8 cellular contexts compared by ENCODE assay signal in the genomic region with DNA sequence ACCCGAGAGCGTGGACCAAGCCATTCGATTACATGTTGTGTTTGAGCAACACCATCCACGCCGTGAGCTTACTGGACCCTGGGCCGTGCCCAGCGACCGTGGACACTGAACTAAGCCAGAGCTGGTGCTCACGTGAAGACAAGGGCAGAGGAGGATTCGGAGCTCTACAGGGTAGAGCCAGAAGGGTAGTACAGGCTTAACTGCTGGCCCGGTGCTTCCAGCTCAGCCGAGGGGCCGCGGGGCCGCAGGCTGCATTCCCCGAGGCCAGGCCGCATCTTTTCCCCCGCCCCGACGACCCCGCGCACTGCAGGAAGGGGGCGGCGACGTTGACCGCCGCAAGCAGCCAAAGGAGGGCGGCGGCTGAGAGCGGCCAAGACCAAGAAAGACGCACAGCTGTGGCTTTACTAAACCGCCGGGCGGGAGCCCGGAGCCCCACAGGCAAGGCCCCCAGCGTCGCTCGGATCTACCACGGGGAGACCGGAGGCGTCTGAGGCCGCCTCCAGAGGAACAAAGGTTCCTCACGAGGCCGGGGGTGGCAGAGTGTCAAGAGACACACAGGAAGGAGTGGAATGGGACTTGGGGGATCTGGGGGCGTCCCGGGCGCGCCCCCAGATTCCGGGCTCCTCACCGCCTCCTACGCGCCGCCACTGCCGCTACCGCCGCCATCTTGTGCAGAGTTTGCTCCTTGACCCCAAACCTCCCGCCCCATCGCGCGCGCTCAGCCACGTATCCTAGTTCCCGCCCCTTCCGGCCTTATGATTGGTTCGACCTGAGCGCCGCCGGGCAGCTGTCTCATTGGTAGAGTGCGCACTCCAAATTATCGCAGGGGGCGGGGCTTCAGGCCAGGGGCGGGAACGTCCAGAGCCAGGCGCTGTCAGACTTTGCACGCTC. TPM values are rescaled to one million over a fixed set of nuclear protein-coding genes. Genes with fewer than 3 reads are reported as not detected.
A peak's percentile ranks its signal among the peaks of the same experiment; 100 is the strongest.
DNase-seq lines count a peak whose midpoint lies in the region; ATAC-seq, FAIRE-seq and TF ChIP-seq lines count a peak whose summit lies in the region.

A gene (minus strand): TSS at position 680 of the 891 bp plus-strand sequence. CDS start 14 bp downstream, at position 666.

- H3K36me3 Mint-ChIP-seq in T-helper 1 cell treated with Interleukin-12 subunit alpha and Interleukin-12 subunit beta and Interleukin-4 antibody, amounts not matched to agents 30 μg/mL and 1 μg/mL, for 36 hours (ENCODE audit: low read depth) = peaks cover 21% of the 10 kb centered on the region
- H3K36me3 Mint-ChIP-seq in progenitor cell of endocrine pancreas (ENCODE audit: insufficient read depth) = peaks cover 2% of the 10 kb centered on the region

- no peak for TF ChIP-seq CTCF in progenitor cell of endocrine pancreas (IDR thresholded peaks at IDR 0.05; ENCODE audit: unreplicated experiment)

- no peaks in the 10 kb centered on the region for H3K27me3 Mint-ChIP-seq in T-helper 1 cell treated with Interleukin-12 subunit alpha and Interleukin-12 subunit beta and Interleukin-4 antibody, amounts not matched to agents 30 μg/mL and 1 μg/mL, for 36 hours (ENCODE audit: low read depth)
- H3K27me3 Mint-ChIP-seq in progenitor cell of endocrine pancreas = no peaks in the 10 kb centered on the region

- peaks cover 19% of the 10 kb centered on the region for H3K4me1 Mint-ChIP-seq in T-helper 1 cell treated with Interleukin-12 subunit alpha and Interleukin-12 subunit beta and Interleukin-4 antibody, amounts not matched to agents 30 μg/mL and 1 μg/mL, for 36 hours (ENCODE audit: low read depth)
- H3K4me1 Mint-ChIP-seq in progenitor cell of endocrine pancreas (ENCODE audit: low read depth) = peaks cover 10% of the 10 kb centered on the region

- DNase-seq in GM12892 (ENCODE audit: insufficient read length) (peak; percentile 100), NCI-H1694 (lab: John Stamatoyannopoulos, UW) (peak; percentile 91), amniotic stem cell (lab: John Stamatoyannopoulos, UW) (peak; percentile 98), left cardiac atrium (peak; percentile 100), progenitor cell of endocrine pancreas (ENCODE audit: low spot score, unreplicated experiment) (peak; percentile 95), ureter (ENCODE audit: low spot score) (peak; percentile 100)

- FAIRE-seq in GM12892 (lab: Jason Lieb, UNC) = peak; percentile 99

- intact Hi-C loops in left cardiac atrium (cut with DNase I) = no loop called here

- H3K4me3 Mint-ChIP-seq in T-helper 1 cell treated with Interleukin-12 subunit alpha and Interleukin-12 subunit beta and Interleukin-4 antibody, amounts not matched to agents 30 μg/mL and 1 μg/mL, for 36 hours = peak within 1 kb of the TSS; percentile 99
- H3K4me3 Mint-ChIP-seq in progenitor cell of endocrine pancreas (ENCODE audit: low read depth) = peak within 1 kb of the TSS; percentile 98

- ATAC-seq in HG02884 (IDR thresholded peaks at IDR 0.05; ENCODE audit: unreplicated experiment) (peak; percentile 90), left cardiac atrium (peak; percentile 98)

- H3K9me3 Mint-ChIP-seq in T-helper 1 cell treated with Interleukin-12 subunit alpha and Interleukin-12 subunit beta and Interleukin-4 antibody, amounts not matched to agents 30 μg/mL and 1 μg/mL, for 36 hours = no peaks in the 10 kb centered on the region
- no peaks in the 10 kb centered on the region for H3K9me3 Mint-ChIP-seq in progenitor cell of endocrine pancreas (ENCODE audit: low read depth)

- H3K27ac Mint-ChIP-seq in T-helper 1 cell treated with Interleukin-12 subunit alpha and Interleukin-12 subunit beta and Interleukin-4 antibody, amounts not matched to agents 30 μg/mL and 1 μg/mL, for 36 hours = peak within 1 kb of the TSS; percentile 96
- peak within 1 kb of the TSS; percentile 98 for H3K27ac Mint-ChIP-seq in progenitor cell of endocrine pancreas

- TF ChIP-seq POLR2A in GM12892 (IDR thresholded peaks at IDR 0.05; ENCODE audit: low read depth, low read length) = peak; percentile 92

RNA-seq across cellular contexts. Expression of the gene that starts here (rescaled TPM):
- polyA plus RNA-seq in GM12892 (2012; ENCODE audit: missing spikeins) = 59.1 TPM
- total RNA-seq in left cardiac atrium (100 to 1,000 TPM; 130 to 136 TPM), progenitor cell of endocrine pancreas (354 and 361 TPM in 2 replicates), ureter (271 TPM)

Comparison
In these comparisons a context has a peak if more than half of its experiments do, and no peak if none do; other contexts are left out.
1. Peak in every context shown above with its lines: DNase-seq and ATAC-seq.